ENCODE assay signal across 12 cellular contexts in the genomic region with DNA sequence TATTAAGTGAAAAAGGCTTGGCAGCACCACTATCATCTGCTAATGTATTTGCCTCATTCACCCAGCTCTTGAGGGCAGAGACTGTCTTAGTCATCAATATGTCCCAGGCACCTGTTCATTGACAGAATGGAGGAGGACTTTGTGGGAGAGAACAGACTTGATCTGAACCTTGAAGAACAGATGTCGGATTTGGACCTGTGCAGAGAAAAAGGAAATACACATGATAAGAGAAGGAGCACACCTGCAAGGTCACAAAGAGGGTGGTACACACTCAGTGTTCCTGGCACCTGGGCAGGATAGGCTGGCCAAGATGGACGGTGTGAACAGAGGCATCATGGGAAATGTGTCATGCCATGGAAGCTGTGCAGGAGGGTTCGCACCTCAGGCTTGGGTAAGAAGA.
"Had no signal": no experiment of that assay in that cellular context is flagged by ENCODE, and none has a peak within 500 bp of the region (broad histone marks: within the 10 kb centered on the region; RNA-seq: fewer than 3 reads in every experiment).

No MANE protein-coding gene starts in this region.

- H3K27ac Mint-ChIP-seq: neural progenitor cell had no signal

- H3K4me1 Mint-ChIP-seq: neural progenitor cell had no signal

- DNase-seq: activated CD4-positive, alpha-beta T cell treated with anti-CD3 and anti-CD28 coated beads for 1 hour; activated gamma-delta T cell treated with Interleukin-2 at 50 U/mL for 16 hours; amniotic stem cell; brain microvascular endothelial cell; cerebellar nuclear complex; hippocampal formation; kidney glomerular epithelial cell; small intestine; T1000 had no signal

- H3K27ac ChIP-seq: brain microvascular endothelial cell, neural progenitor cell, right atrium auricular region, tibial nerve had no signal

- H3K27me3 ChIP-seq: brain microvascular endothelial cell, right atrium auricular region, tibial nerve had no signal

- H3K36me3 Mint-ChIP-seq: neural progenitor cell had no signal

- H3K4me3 Mint-ChIP-seq: neural progenitor cell had no signal

- H3K9me3 Mint-ChIP-seq: neural progenitor cell had no signal

- H3K9me3 ChIP-seq: right atrium auricular region, tibial nerve had no signal
